ENCODE assay signal across 28 cellular contexts in the genomic region with DNA sequence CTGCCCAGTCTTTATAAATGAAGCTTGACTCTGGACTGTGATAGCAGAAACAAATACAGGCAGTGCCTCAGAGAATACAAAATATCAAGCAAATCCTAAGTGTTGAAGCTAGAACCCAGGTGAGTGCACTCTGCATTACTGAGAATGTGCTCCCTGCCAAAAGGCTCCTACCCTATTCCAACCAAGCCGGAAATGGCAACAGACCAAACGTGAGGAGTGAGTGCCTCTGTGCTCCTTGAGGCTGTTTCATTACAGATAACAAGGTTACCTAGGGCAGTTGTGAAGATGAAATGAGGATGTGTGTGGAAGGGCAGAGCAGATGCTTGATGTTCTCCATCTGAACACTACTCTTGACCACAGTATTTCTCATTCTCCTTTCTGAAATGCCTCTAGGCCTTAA.
"Had no signal": no experiment of that assay in that cellular context is flagged by ENCODE, and none has a peak within 500 bp of the region (broad histone marks: within the 10 kb centered on the region; RNA-seq: fewer than 3 reads in every experiment).

No MANE protein-coding gene starts in this region.

- H3K4me3 ChIP-seq: coronary artery, dorsolateral prefrontal cortex, neural progenitor cell, psoas muscle, smooth muscle cell, stomach, thyroid gland had no signal

- H3K9me3 ChIP-seq: psoas muscle, stomach, thyroid gland had no signal

- H3K27me3 Mint-ChIP-seq: activated CD4-positive, alpha-beta T cell treated with anti-CD3 and anti-CD28 coated beads for 36 hours; activated naive CD8-positive, alpha-beta T cell treated with anti-CD3 and anti-CD28 coated beads, Interleukin-2, amount 10 ng/mL, durations not matched to agents 7 days and 5 days; activated T-cell treated with anti-CD3 and anti-CD28 coated beads, Interleukin-2, amount 50 U/mL, for 24 hours; naive thymus-derived CD4-positive, alpha-beta T cell; stimulated activated naive B cell treated with anti-CD40 and anti-IgM and Interleukin-4, amounts not matched to agents 10 μg/mL and 1 μg/mL and 100 μg/mL, for 72 hours had no signal

- H3K4me1 ChIP-seq: neural progenitor cell, psoas muscle had no signal

- H3K4me2 ChIP-seq: neural progenitor cell, smooth muscle cell had no signal

- H3K4me1 Mint-ChIP-seq: mesothelial cell of epicardium, neural progenitor cell had no signal

- H3K27ac Mint-ChIP-seq: activated CD4-positive, alpha-beta T cell treated with anti-CD3 and anti-CD28 coated beads for 36 hours; activated naive CD8-positive, alpha-beta T cell treated with anti-CD3 and anti-CD28 coated beads, Interleukin-2, amount 10 ng/mL, durations not matched to agents 7 days and 5 days; activated T-cell treated with anti-CD3 and anti-CD28 coated beads, Interleukin-2, amount 50 U/mL, for 24 hours; activated T-helper 2 cell treated with anti-CD3 and anti-CD28 coated beads, Interferon-gamma antibody, Interleukin-2, Interleukin-4, amounts not matched to agents 10 μg/mL and 5 μg/mL and 100 μg/mL, durations not matched to agents 14 hours and 24 hours and 36 hours; mesothelial cell of epicardium; neural progenitor cell; stimulated activated naive B cell treated with anti-CD40 and anti-IgM and Interleukin-4, amounts not matched to agents 10 μg/mL and 1 μg/mL and 100 μg/mL, for 72 hours; T-helper 2 cell treated with Interferon-gamma antibody and Interleukin-4, amounts not matched to agents 5 μg/mL and 100 μg/mL, for 36 hours had no signal

- H3K4me3 Mint-ChIP-seq: activated CD4-positive, alpha-beta T cell treated with anti-CD3 and anti-CD28 coated beads for 36 hours; activated naive CD8-positive, alpha-beta T cell treated with anti-CD3 and anti-CD28 coated beads, Interleukin-2, amount 10 ng/mL, durations not matched to agents 7 days and 5 days; activated T-cell treated with anti-CD3 and anti-CD28 coated beads, Interleukin-2, amount 50 U/mL, for 24 hours; mesothelial cell of epicardium; naive thymus-derived CD4-positive, alpha-beta T cell; neural progenitor cell; stimulated activated naive B cell treated with anti-CD40 and anti-IgM and Interleukin-4, amounts not matched to agents 10 μg/mL and 1 μg/mL and 100 μg/mL, for 72 hours; T-helper 2 cell treated with Interferon-gamma antibody and Interleukin-4, amounts not matched to agents 5 μg/mL and 100 μg/mL, for 36 hours had no signal

- ATAC-seq: activated CD4-positive, alpha-beta T cell treated with anti-CD3 and anti-CD28 coated beads for 36 hours; left ventricle myocardium superior; naive thymus-derived CD4-positive, alpha-beta T cell; psoas muscle; stimulated activated naive B cell treated with anti-CD40 and anti-IgM and Interleukin-4, amounts not matched to agents 10 μg/mL and 1 μg/mL and 100 μg/mL, for 72 hours had no signal

- DNase-seq: activated CD4-positive, alpha-beta T cell treated with anti-CD3 and anti-CD28 coated beads for 36 hours; activated CD4-positive, alpha-beta T cell treated with anti-CD3 and anti-CD28 coated beads, Interleukin-2, amount 50 U/mL, for 48 hours; activated CD4-positive, CD25-positive, alpha-beta regulatory T cell; activated CD8-positive, alpha-beta memory T cell treated with anti-CD3 and anti-CD28 coated beads, Interleukin-2, amount 50 U/mL, for 48 hours; activated naive CD8-positive, alpha-beta T cell treated with anti-CD3 and anti-CD28 coated beads, Interleukin-2, amount 10 ng/mL, durations not matched to agents 7 days and 5 days; activated T-cell treated with anti-CD3 and anti-CD28 coated beads, Interleukin-2, amount 50 U/mL, for 24 hours; brain microvascular endothelial cell; dorsolateral prefrontal cortex; effector memory CD4-positive, alpha-beta T cell; islet precursor cell; left ventricle myocardium superior; mammary epithelial cell; naive thymus-derived CD4-positive, alpha-beta T cell; occipital lobe; psoas muscle; stimulated activated CD4-positive, alpha-beta T cell treated with anti-CD3 and anti-CD28 coated beads, Interleukin-1b, Interleukin-23, amount 100 ng/mL, for 48 hours; stimulated activated CD4-positive, alpha-beta T cell treated with anti-CD3 and anti-CD28 coated beads, Interleukin-4, amount 100 ng/mL, for 4 hours; stimulated activated naive B cell treated with anti-CD40 and anti-IgM and Interleukin-4, amounts not matched to agents 10 μg/mL and 1 μg/mL and 100 μg/mL, for 72 hours; stomach; T-helper 1 cell had no signal

- H3K9ac ChIP-seq: neural progenitor cell, parathyroid adenoma had no signal

- H3K9me3 Mint-ChIP-seq: activated naive CD8-positive, alpha-beta T cell treated with anti-CD3 and anti-CD28 coated beads, Interleukin-2, amount 10 ng/mL, durations not matched to agents 7 days and 5 days; activated T-cell treated with anti-CD3 and anti-CD28 coated beads, Interleukin-2, amount 50 U/mL, for 24 hours; activated T-helper 2 cell treated with anti-CD3 and anti-CD28 coated beads, Interferon-gamma antibody, Interleukin-2, Interleukin-4, amounts not matched to agents 10 μg/mL and 5 μg/mL and 100 μg/mL, durations not matched to agents 14 hours and 24 hours and 36 hours; mesothelial cell of epicardium; naive thymus-derived CD4-positive, alpha-beta T cell; neural progenitor cell; stimulated activated naive B cell treated with anti-CD40 and anti-IgM and Interleukin-4, amounts not matched to agents 10 μg/mL and 1 μg/mL and 100 μg/mL, for 72 hours; T-helper 2 cell treated with Interferon-gamma antibody and Interleukin-4, amounts not matched to agents 5 μg/mL and 100 μg/mL, for 36 hours had no signal

- H2AFZ ChIP-seq: neural progenitor cell, parathyroid adenoma had no signal

- H3K27me3 ChIP-seq: brain microvascular endothelial cell, dorsolateral prefrontal cortex, neural progenitor cell, stomach, thyroid gland had no signal

- H3K79me2 ChIP-seq: parathyroid adenoma had no signal

- H3K27ac ChIP-seq: brain microvascular endothelial cell, coronary artery, dorsolateral prefrontal cortex, neural progenitor cell, parathyroid adenoma, psoas muscle, stomach, thyroid gland had no signal
